Comparison of ENCODE assay signal across 19 cellular contexts in genomic region chrX:63809158-63809557, GRCh38.
"Had no signal": no experiment of that assay in that cellular context is flagged by ENCODE, and none has a peak within 500 bp of the region (broad histone marks: within the 10 kb centered on the region; RNA-seq: fewer than 3 reads in every experiment).

No MANE protein-coding gene starts in this region.

- H3K9me3 ChIP-seq: esophagus squamous epithelium, transverse colon had no signal

- H3K27ac ChIP-seq: brain microvascular endothelial cell, esophagus squamous epithelium, parathyroid adenoma, transverse colon had no signal

- H3K4me3 ChIP-seq: esophagus squamous epithelium, transverse colon had no signal

- H3K27me3 ChIP-seq: brain microvascular endothelial cell, transverse colon had no signal

- H3K9ac ChIP-seq: parathyroid adenoma had no signal

- H3K4me1 ChIP-seq: esophagus squamous epithelium, parathyroid adenoma, transverse colon had no signal

- DNase-seq: activated CD4-positive, CD25-positive, alpha-beta regulatory T cell treated with anti-CD3 and anti-CD28 coated beads, Interleukin-2, amount 50 U/mL, for 72 hours; activated naive CD4-positive, alpha-beta T cell; activated naive CD8-positive, alpha-beta T cell treated with anti-CD3 and anti-CD28 coated beads, Interleukin-2, amount 10 ng/mL, durations not matched to agents 7 days and 5 days; activated T-cell treated with anti-CD3 and anti-CD28 coated beads for 4 hours; brain microvascular endothelial cell; cortex of kidney; effector CD4-positive, alpha-beta T cell; esophagus squamous epithelium; midbrain; retina; stimulated activated CD4-positive, alpha-beta T cell treated with anti-CD3 and anti-CD28 coated beads, Interleukin-15, amount 100 ng/mL, for 24 hours; stimulated activated CD4-positive, alpha-beta T cell treated with anti-CD3 and anti-CD28 coated beads, Interleukin-4, amount 100 ng/mL, for 24 hours; stimulated activated naive CD4-positive, alpha-beta T cell treated with Interleukin-2 at 50 U/mL for 16 hours; substantia nigra; T-cell; T-helper 9 cell; transverse colon had no signal

- ATAC-seq: T-cell had no signal

- H3K36me3 ChIP-seq: brain microvascular endothelial cell, esophagus squamous epithelium, transverse colon had no signal

- FAIRE-seq: endothelial cell of umbilical vein had no signal
